ENCODE assay signal across 9 cellular contexts in genomic region chr10:97327348-97328294, GRCh38. TPM values are rescaled to one million over a fixed set of nuclear protein-coding genes. Genes with fewer than 3 reads are reported as not detected.
DNase-seq lines count a peak whose midpoint lies in the region; ATAC-seq lines count a peak whose summit lies in the region.
"Had no signal": no experiment of that assay in that cellular context is flagged by ENCODE, and none has a peak within 500 bp of the region (broad histone marks: within the 10 kb centered on the region; RNA-seq: fewer than 3 reads in every experiment).

No MANE protein-coding gene starts in this region.

- no peak overlapping the region for H3K4me3 Mint-ChIP-seq in activated CD4-positive, alpha-beta memory T cell treated with anti-CD3 and anti-CD28 coated beads, Interleukin-2, amount 10 ng/mL, durations not matched to agents 7 days and 5 days
- H3K4me3 Mint-ChIP-seq in naive thymus-derived CD4-positive, alpha-beta T cell: peak overlapping the region in 1 of 10 donors; percentile 19

- H3K36me3 ChIP-seq in naive thymus-derived CD4-positive, alpha-beta T cell (ENCODE audit: control insufficient read depth in 2 of 3, insufficient read depth in 3 of 3, low read length in 3 of 3): peaks cover 0 to 9% (median 0%) of the 10 kb centered on the region in 3 experiments

- ATAC-seq in naive thymus-derived CD4-positive, alpha-beta T cell: no peak

- intact Hi-C loops in naive thymus-derived CD4-positive, alpha-beta T cell (cut with micrococcal nuclease): no loop called here

- peaks cover 20% of the 10 kb centered on the region for H3K36me3 Mint-ChIP-seq in activated CD4-positive, alpha-beta memory T cell treated with anti-CD3 and anti-CD28 coated beads, Interleukin-2, amount 10 ng/mL, durations not matched to agents 7 days and 5 days (ENCODE audit: low read depth)
- H3K36me3 Mint-ChIP-seq in naive thymus-derived CD4-positive, alpha-beta T cell: peaks cover 0 to 17% (median 8%) of the 10 kb centered on the region in 5 donors

- H3K27me3 Mint-ChIP-seq in activated CD4-positive, alpha-beta memory T cell treated with anti-CD3 and anti-CD28 coated beads, Interleukin-2, amount 10 ng/mL, durations not matched to agents 7 days and 5 days: no peaks in the 10 kb centered on the region
- H3K27me3 Mint-ChIP-seq in naive thymus-derived CD4-positive, alpha-beta T cell: no peaks in the 10 kb centered on the region

- no peak overlapping the region for H3K4me3 ChIP-seq in naive thymus-derived CD4-positive, alpha-beta T cell (ENCODE audit: low read length)

- CTCF ChIA-PET in activated CD4-positive, alpha-beta memory T cell treated with anti-CD3 and anti-CD28 coated beads, Interleukin-2, amount 10 ng/mL, durations not matched to agents 7 days and 5 days (lab: Charles Lee): interaction anchor here (0.6 to 1.3 kb wide), 2 partner anchors 49 to 81 kb away, joined by 3 to 5 read pairs; no protein-coding TSS in a partner anchor
- CTCF ChIA-PET in naive thymus-derived CD4-positive, alpha-beta T cell (lab: Charles Lee): interaction anchor here (0.7 to 1.6 kb wide), 3 partner anchors 8 to 80 kb away, joined by 4 read pairs; partner anchors contain the start of gene FRAT1

- DNase-seq in DMS53 (lab: John Stamatoyannopoulos, UW): peak; percentile 93
- DNase-seq in MV-4-11 (lab: John Stamatoyannopoulos, UW): peak; percentile 13
- no peak for DNase-seq in activated CD4-positive, alpha-beta memory T cell treated with anti-CD3 and anti-CD28 coated beads, Interleukin-2, amount 10 ng/mL, durations not matched to agents 7 days and 5 days
- no peak for DNase-seq in naive thymus-derived CD4-positive, alpha-beta T cell
- DNase-seq in RKO (ENCODE audit: low spot score): no peak
- no peak for DNase-seq in DMS 273 treated with DMSO at 0.1 percent for 48 hours (lab: John Stamatoyannopoulos, UW)
- DNase-seq in NCI-H2081 treated with DMSO at 0.1 percent for 48 hours (lab: John Stamatoyannopoulos, UW): no peak
- DNase-seq: activated effector memory CD4-positive, alpha-beta T cell treated with anti-CD3 and anti-CD28 coated beads, Interleukin-2, amount 50 U/mL, for 16 hours; NCI-H1694 had no signal

- H3K27me3 ChIP-seq in naive thymus-derived CD4-positive, alpha-beta T cell (ENCODE audit: control insufficient read depth in 2 of 2, insufficient read depth in 2 of 2, low read length in 2 of 2): no peaks in the 10 kb centered on the region

- H3K9me3 ChIP-seq in naive thymus-derived CD4-positive, alpha-beta T cell (ENCODE audit: control insufficient read depth in 2 of 3, low read length in 3 of 3): no peaks in the 10 kb centered on the region

- POLR2A ChIA-PET in activated CD4-positive, alpha-beta memory T cell treated with anti-CD3 and anti-CD28 coated beads, Interleukin-2, amount 10 ng/mL, durations not matched to agents 7 days and 5 days (lab: Charles Lee): interaction anchor here (0.9 to 2.6 kb wide), 3 partner anchors 8 to 35 kb away, joined by 3 to 14 read pairs (median 5); partner anchors contain the start of genes ARHGAP19 and FRAT1
- POLR2A ChIA-PET in naive thymus-derived CD4-positive, alpha-beta T cell (lab: Charles Lee): interaction anchor here (8.3 kb wide), 1 partner anchor 9 kb away, joined by 139 read pairs; the partner anchor contains the start of gene FRAT1

- peaks cover 13 to 21% of the 10 kb centered on the region in 2 donors for H3K4me1 ChIP-seq in naive thymus-derived CD4-positive, alpha-beta T cell (ENCODE audit: control insufficient read depth in 2 of 2, insufficient read depth in 2 of 2, low read length in 2 of 2)

- no peak overlapping the region for H3K27ac ChIP-seq in naive thymus-derived CD4-positive, alpha-beta T cell (ENCODE audit: low read depth, low read length)

- H3K27ac Mint-ChIP-seq in activated CD4-positive, alpha-beta memory T cell treated with anti-CD3 and anti-CD28 coated beads, Interleukin-2, amount 10 ng/mL, durations not matched to agents 7 days and 5 days: peak overlapping the region; percentile 75
- peak overlapping the region in 8 of 9 donors; percentile 20 to 84 (median 67) for H3K27ac Mint-ChIP-seq in naive thymus-derived CD4-positive, alpha-beta T cell

- peaks cover 48% of the 10 kb centered on the region for H3K4me1 Mint-ChIP-seq in activated CD4-positive, alpha-beta memory T cell treated with anti-CD3 and anti-CD28 coated beads, Interleukin-2, amount 10 ng/mL, durations not matched to agents 7 days and 5 days
- H3K4me1 Mint-ChIP-seq in naive thymus-derived CD4-positive, alpha-beta T cell: peaks cover 25 to 68% (median 63%) of the 10 kb centered on the region in 7 donors

- no peaks in the 10 kb centered on the region for H3K9me3 Mint-ChIP-seq in activated CD4-positive, alpha-beta memory T cell treated with anti-CD3 and anti-CD28 coated beads, Interleukin-2, amount 10 ng/mL, durations not matched to agents 7 days and 5 days
- no peaks in the 10 kb centered on the region for H3K9me3 Mint-ChIP-seq in naive thymus-derived CD4-positive, alpha-beta T cell

RNA-seq across cellular contexts. Expression of gene FRAT2, which starts 6.9 kb away (rescaled TPM):
- 10 to 100 TPM; 11.1 to 11.5 TPM for total RNA-seq in activated CD4-positive, alpha-beta memory T cell treated with anti-CD3 and anti-CD28 coated beads, Interleukin-2, amount 10 ng/mL, durations not matched to agents 7 days and 5 days
- total RNA-seq in naive thymus-derived CD4-positive, alpha-beta T cell: 10 to 100 TPM in 4 of 5 experiments, 1 to 10 TPM in 1; 9.3 to 39.7 (median 29.8) TPM
- polyA plus RNA-seq in naive thymus-derived CD4-positive, alpha-beta T cell: 10 to 100 TPM in 1 of 2 donors, 1 to 10 TPM in 1; 9.3 to 16.9 TPM

RNA-seq across cellular contexts. Expression of gene FRAT1, which starts 8.6 kb away (rescaled TPM):
- 1 to 10 TPM; 6.9 to 7.6 TPM for total RNA-seq in activated CD4-positive, alpha-beta memory T cell treated with anti-CD3 and anti-CD28 coated beads, Interleukin-2, amount 10 ng/mL, durations not matched to agents 7 days and 5 days
- total RNA-seq in naive thymus-derived CD4-positive, alpha-beta T cell: 10 to 100 TPM in 4 of 5 experiments, 1 to 10 TPM in 1; 5.3 to 41.0 (median 21.8) TPM
- 10 to 100 TPM in 1 of 2 donors, 1 to 10 TPM in 1; 4.4 to 12.1 TPM for polyA plus RNA-seq in naive thymus-derived CD4-positive, alpha-beta T cell

RNA-seq across cellular contexts. Expression of gene ARHGAP19, which starts 35.2 kb away (rescaled TPM):
- total RNA-seq in activated CD4-positive, alpha-beta memory T cell treated with anti-CD3 and anti-CD28 coated beads, Interleukin-2, amount 10 ng/mL, durations not matched to agents 7 days and 5 days: 10 to 100 TPM; 47.0 to 54.4 TPM
- total RNA-seq in naive thymus-derived CD4-positive, alpha-beta T cell: 10 to 100 TPM; 12.8 to 40.1 (median 16.1) TPM
- polyA plus RNA-seq in naive thymus-derived CD4-positive, alpha-beta T cell: 1 to 10 TPM; 5.7 to 6.5 TPM

Comparison
In these comparisons a context has a peak if more than half of its experiments do, and no peak if none do; other contexts are left out.
1. DNase-seq: peak in DMS53 (single experiment) and MV-4-11 (single experiment); none in activated CD4-positive, alpha-beta memory T cell treated with anti-CD3 and anti-CD28 coated beads, Interleukin-2, amount 10 ng/mL, durations not matched to agents 7 days and 5 days (single experiment), naive thymus-derived CD4-positive, alpha-beta T cell (0 of 9), RKO (single experiment), DMS 273 treated with DMSO at 0.1 percent for 48 hours (single experiment) and NCI-H2081 treated with DMSO at 0.1 percent for 48 hours (single experiment).